14 cellular contexts compared by ENCODE assay signal in the genomic region with DNA sequence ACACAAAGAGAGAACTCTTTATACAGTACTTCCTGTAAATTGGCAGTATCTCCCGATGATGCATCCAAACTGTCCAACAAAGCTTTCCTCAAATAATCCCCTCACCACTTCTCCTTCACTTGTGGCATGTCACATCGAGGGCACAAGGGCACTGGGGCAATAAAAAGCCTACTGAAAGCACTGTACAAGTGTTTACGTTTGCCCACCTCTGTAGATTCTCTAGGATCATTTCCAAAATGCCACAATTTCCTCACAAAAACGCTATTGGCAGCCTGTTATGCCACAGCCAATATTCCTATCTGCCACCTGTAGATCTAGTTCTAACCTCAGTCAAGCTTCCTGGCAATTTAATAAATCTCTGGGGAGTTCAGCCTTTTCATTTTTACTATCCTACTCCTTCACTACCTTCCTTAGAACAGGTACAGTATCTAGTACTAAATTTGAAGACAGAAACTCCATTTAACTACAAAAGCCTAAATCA.
"Had no signal": no experiment of that assay in that cellular context is flagged by ENCODE, and none has a peak within 500 bp of the region (broad histone marks: within the 10 kb centered on the region; RNA-seq: fewer than 3 reads in every experiment).

No MANE protein-coding gene starts in this region.

- ATAC-seq: activated naive CD4-positive, alpha-beta T cell treated with anti-CD3 and anti-CD28 coated beads, Interleukin-2, amount 50 U/mL, for 72 hours; left lobe of liver; pancreas had no signal

- H3K27ac Mint-ChIP-seq: activated CD4-positive, alpha-beta memory T cell treated with anti-CD3 and anti-CD28 coated beads for 36 hours; neural progenitor cell had no signal

- DNase-seq: activated CD4-positive, alpha-beta memory T cell treated with anti-CD3 and anti-CD28 coated beads for 36 hours; activated CD4-positive, CD25-positive, alpha-beta regulatory T cell treated with anti-CD3 and anti-CD28 coated beads, Interleukin-2, amount 50 U/mL, for 72 hours; activated effector memory CD4-positive, alpha-beta T cell treated with Interleukin-2 at 50 U/mL for 16 hours; brain microvascular endothelial cell; esophagus squamous epithelium; foreskin fibroblast; mesendoderm; pancreas; retina; SIG-M5; transverse colon had no signal

- H3K9me3 ChIP-seq: esophagus squamous epithelium, pancreas, transverse colon had no signal

- H3K4me1 Mint-ChIP-seq: neural progenitor cell had no signal

- H3K4me3 Mint-ChIP-seq: activated CD4-positive, alpha-beta memory T cell treated with anti-CD3 and anti-CD28 coated beads for 36 hours; neural progenitor cell had no signal

- H3K9me3 Mint-ChIP-seq: activated CD4-positive, alpha-beta memory T cell treated with anti-CD3 and anti-CD28 coated beads for 36 hours; activated naive CD4-positive, alpha-beta T cell treated with anti-CD3 and anti-CD28 coated beads, Interleukin-2, amount 50 U/mL, for 72 hours; neural progenitor cell had no signal

- H3K27me3 Mint-ChIP-seq: activated CD4-positive, alpha-beta memory T cell treated with anti-CD3 and anti-CD28 coated beads for 36 hours had no signal

- H3K27me3 ChIP-seq: brain microvascular endothelial cell, esophagus squamous epithelium, neural progenitor cell, pancreas, transverse colon had no signal

- H3K27ac ChIP-seq: brain microvascular endothelial cell, neural progenitor cell, transverse colon had no signal
